ENCODE assay signal across 14 cellular contexts in the genomic region with DNA sequence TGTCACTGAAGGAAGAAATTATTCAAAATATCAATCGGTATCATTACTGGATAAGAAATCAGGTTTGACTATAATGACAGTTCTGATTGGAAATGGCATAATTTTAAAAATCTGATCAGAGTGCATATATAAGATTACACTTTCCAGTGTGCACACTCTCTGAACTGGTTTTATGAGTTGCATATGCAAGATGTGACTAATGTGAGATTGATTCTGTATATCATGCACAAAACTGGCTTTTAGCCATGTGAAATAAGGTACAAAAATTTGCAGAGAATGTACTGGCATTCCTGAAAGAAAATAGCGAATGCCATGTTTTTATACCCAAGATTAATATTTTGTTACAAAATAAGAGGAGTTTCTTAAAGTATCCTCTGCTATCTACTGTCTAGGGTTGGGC.
"Had no signal": no experiment of that assay in that cellular context is flagged by ENCODE, and none has a peak within 500 bp of the region (broad histone marks: within the 10 kb centered on the region; RNA-seq: fewer than 3 reads in every experiment).

No MANE protein-coding gene starts in this region.

- H3K27me3 ChIP-seq: ascending aorta, cardiac muscle cell, hepatocyte, pancreas had no signal

- DNase-seq: activated CD4-positive, alpha-beta T cell treated with anti-CD3 and anti-CD28 coated beads for 48 hours; activated naive CD8-positive, alpha-beta T cell treated with anti-CD3 and anti-CD28 coated beads for 36 hours; activated T-cell treated with anti-CD3 and anti-CD28 coated beads for 4 hours; effector CD8-positive, alpha-beta T cell; lower lobe of right lung; midbrain; pancreas; stimulated activated CD4-positive, alpha-beta T cell treated with anti-CD3 and anti-CD28 coated beads, Interleukin-15, amount 100 ng/mL, for 24 hours; stimulated activated CD4-positive, alpha-beta T cell treated with anti-CD3 and anti-CD28 coated beads, Interleukin-4, amount 100 ng/mL, for 24 hours; WERI-Rb-1 had no signal

- H3K9me3 ChIP-seq: ascending aorta, lower lobe of right lung, pancreas had no signal

- H3K4me1 ChIP-seq: ascending aorta, pancreas had no signal

- H3K27me3 Mint-ChIP-seq: activated naive CD8-positive, alpha-beta T cell treated with anti-CD3 and anti-CD28 coated beads for 36 hours had no signal

- H3K4me3 ChIP-seq: ascending aorta, cardiac muscle cell, coronary artery, hepatocyte, lower lobe of right lung, pancreas had no signal

- H3K27ac Mint-ChIP-seq: activated naive CD8-positive, alpha-beta T cell treated with anti-CD3 and anti-CD28 coated beads for 36 hours had no signal

- ATAC-seq: lower lobe of right lung, pancreas had no signal

- H3K4me3 Mint-ChIP-seq: activated naive CD8-positive, alpha-beta T cell treated with anti-CD3 and anti-CD28 coated beads for 36 hours had no signal

- FAIRE-seq: pancreas had no signal
